ENCODE assay signal across 13 cellular contexts in the genomic region with DNA sequence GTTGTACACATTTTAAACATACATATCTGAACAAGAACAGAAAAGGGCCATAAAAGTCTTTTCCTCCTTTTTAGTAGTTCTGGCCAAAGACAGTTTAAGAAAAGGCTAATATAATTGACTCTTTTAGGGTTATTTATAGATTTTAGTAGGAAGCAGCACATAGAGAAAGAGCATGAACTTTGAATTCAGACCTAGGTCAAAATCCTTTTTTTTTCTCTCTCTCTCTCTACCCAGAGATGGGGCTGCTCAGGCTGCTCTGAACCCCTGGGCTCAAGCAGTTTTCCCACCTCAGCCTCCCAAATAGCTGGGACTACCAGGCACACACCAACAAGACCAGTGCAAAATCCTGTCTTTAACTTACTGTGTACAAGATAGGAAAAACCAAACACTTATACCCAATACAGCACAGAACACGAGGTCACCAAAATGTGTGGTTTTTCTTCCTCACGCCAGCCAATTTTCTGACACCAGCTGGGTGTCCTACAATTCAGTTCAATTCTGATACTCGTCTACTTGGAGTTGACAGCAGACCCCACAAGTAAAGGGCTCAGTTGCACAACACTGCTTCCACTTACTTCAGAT. TPM values are rescaled to one million over a fixed set of nuclear protein-coding genes. Genes with fewer than 3 reads are reported as not detected.
DNase-seq lines count a peak whose midpoint lies in the region; ATAC-seq and TF ChIP-seq lines count a peak whose summit lies in the region.
"Had no signal": no experiment of that assay in that cellular context is flagged by ENCODE, and none has a peak within 500 bp of the region (broad histone marks: within the 10 kb centered on the region; RNA-seq: fewer than 3 reads in every experiment).

No MANE protein-coding gene starts in this region.

- no peak for TF ChIP-seq CTCF in mesothelial cell of epicardium (IDR thresholded peaks at IDR 0.05; ENCODE audit: unreplicated experiment)
- TF ChIP-seq CTCF in esophagus squamous epithelium (IDR thresholded peaks at IDR 0.05): no peak

- whole genome bisulfite sequencing in esophagus squamous epithelium, 2 donors: 79 to 89% methylated on average over 3 of the region's 3 CpGs

- intact Hi-C loops in left cardiac atrium (cut with DNase I): no loop called here
- intact Hi-C loops in esophagus squamous epithelium (cut with DNase I): no loop called here
- intact Hi-C loops in naive thymus-derived CD4-positive, alpha-beta T cell (cut with micrococcal nuclease): no loop called here

- H3K4me1 ChIP-seq in esophagus squamous epithelium: no peaks in the 10 kb centered on the region
- H3K4me1 ChIP-seq in naive thymus-derived CD4-positive, alpha-beta T cell (ENCODE audit: control insufficient read depth in 2 of 2, insufficient read depth in 2 of 2, low read length in 2 of 2): no peaks in the 10 kb centered on the region

- peak overlapping the region; percentile 47 for H3K27ac Mint-ChIP-seq in mesothelial cell of epicardium
- H3K27ac Mint-ChIP-seq in naive thymus-derived CD4-positive, alpha-beta T cell: peak overlapping the region in 2 of 9 donors; percentile 4 to 52
- H3K27ac Mint-ChIP-seq: B cell; CD8-positive, alpha-beta T cell had no signal

- CTCF ChIA-PET in naive thymus-derived CD4-positive, alpha-beta T cell (lab: Charles Lee): no interaction called here

- ATAC-seq in left lobe of liver: peak; percentile 79
- ATAC-seq in left cardiac atrium: no peak
- ATAC-seq in naive thymus-derived CD4-positive, alpha-beta T cell: no peak
- ATAC-seq: CD8-positive, alpha-beta T cell had no signal

- peaks cover 22% of the 10 kb centered on the region for H3K36me3 Mint-ChIP-seq in mesothelial cell of epicardium
- H3K36me3 Mint-ChIP-seq in naive thymus-derived CD4-positive, alpha-beta T cell: peaks cover 4 to 37% (median 24%) of the 10 kb centered on the region in 5 donors

- H3K4me3 Mint-ChIP-seq in mesothelial cell of epicardium: no peak overlapping the region
- H3K4me3 Mint-ChIP-seq in naive thymus-derived CD4-positive, alpha-beta T cell: no peak overlapping the region
- H3K4me3 Mint-ChIP-seq: B cell; CD8-positive, alpha-beta T cell; H9 had no signal

- H3K4me3 ChIP-seq in esophagus squamous epithelium: no peak overlapping the region
- no peak overlapping the region for H3K4me3 ChIP-seq in naive thymus-derived CD4-positive, alpha-beta T cell (ENCODE audit: low read length)
- H3K4me3 ChIP-seq: BLaER1 treated with 17β-estradiol and CSF1 and Interleukin-3, amounts not matched to agents 10 nM and 100 nM had no signal

- peak; percentile 9 for DNase-seq in MV-4-11 (lab: John Stamatoyannopoulos, UW)
- no peak for DNase-seq in left lobe of liver (ENCODE audit: low spot score)
- no peak for DNase-seq in mesothelial cell of epicardium (ENCODE audit: low spot score in 2 of 2, unreplicated experiment in 2 of 2)
- DNase-seq in left cardiac atrium: no peak
- DNase-seq in esophagus squamous epithelium (lab: John Stamatoyannopoulos, UW): no peak
- DNase-seq in naive thymus-derived CD4-positive, alpha-beta T cell: no peak
- DNase-seq: Calu3; CD8-positive, alpha-beta T cell; DMS79 treated with DMSO at 0.1 percent for 48 hours; GF-D8; H9 had no signal

- H3K36me3 ChIP-seq in esophagus squamous epithelium: peaks cover 0 to 65% (median 3%) of the 10 kb centered on the region in 3 donors
- peaks cover 4 to 37% (median 14%) of the 10 kb centered on the region in 3 experiments for H3K36me3 ChIP-seq in naive thymus-derived CD4-positive, alpha-beta T cell (ENCODE audit: control insufficient read depth in 2 of 3, insufficient read depth in 3 of 3, low read length in 3 of 3)

- no peak for TF ChIP-seq POLR2A in esophagus squamous epithelium (IDR thresholded peaks at IDR 0.05)

- H3K27ac ChIP-seq in esophagus squamous epithelium: no peak overlapping the region
- no peak overlapping the region for H3K27ac ChIP-seq in naive thymus-derived CD4-positive, alpha-beta T cell (ENCODE audit: low read depth, low read length)
- H3K27ac ChIP-seq: BLaER1 treated with 17β-estradiol and CSF1 and Interleukin-3, amounts not matched to agents 10 nM and 100 nM had no signal

- no peaks in the 10 kb centered on the region for H3K27me3 ChIP-seq in esophagus squamous epithelium
- H3K27me3 ChIP-seq in naive thymus-derived CD4-positive, alpha-beta T cell (ENCODE audit: control insufficient read depth in 2 of 2, insufficient read depth in 2 of 2, low read length in 2 of 2): no peaks in the 10 kb centered on the region
- H3K27me3 ChIP-seq: BLaER1 treated with 17β-estradiol and CSF1 and Interleukin-3, amounts not matched to agents 10 nM and 100 nM had no signal

- H3K27me3 Mint-ChIP-seq in mesothelial cell of epicardium (ENCODE audit: low read depth): no peaks in the 10 kb centered on the region
- no peaks in the 10 kb centered on the region for H3K27me3 Mint-ChIP-seq in naive thymus-derived CD4-positive, alpha-beta T cell
- H3K27me3 Mint-ChIP-seq: B cell had no signal

- no peaks in the 10 kb centered on the region for H3K4me1 Mint-ChIP-seq in mesothelial cell of epicardium
- H3K4me1 Mint-ChIP-seq in naive thymus-derived CD4-positive, alpha-beta T cell: no peaks in the 10 kb centered on the region
- H3K4me1 Mint-ChIP-seq: B cell had no signal

- POLR2A ChIA-PET in naive thymus-derived CD4-positive, alpha-beta T cell (lab: Charles Lee): no interaction called here

- H3K9me3 ChIP-seq in esophagus squamous epithelium: no peaks in the 10 kb centered on the region
- no peaks in the 10 kb centered on the region for H3K9me3 ChIP-seq in naive thymus-derived CD4-positive, alpha-beta T cell (ENCODE audit: control insufficient read depth in 2 of 3, low read length in 3 of 3)
- H3K9me3 ChIP-seq: BLaER1 treated with 17β-estradiol and CSF1 and Interleukin-3, amounts not matched to agents 10 nM and 100 nM had no signal

- no peaks in the 10 kb centered on the region for H3K9me3 Mint-ChIP-seq in mesothelial cell of epicardium
- no peaks in the 10 kb centered on the region for H3K9me3 Mint-ChIP-seq in naive thymus-derived CD4-positive, alpha-beta T cell
- H3K9me3 Mint-ChIP-seq: CD8-positive, alpha-beta T cell; H9 had no signal

RNA-seq across cellular contexts. Expression of a gene that starts 32.1 kb away (rescaled TPM):
- 19.0 TPM for total RNA-seq in left lobe of liver
- 34.2 to 36.8 TPM (median 34.9 TPM) in 3 replicates for total RNA-seq in mesothelial cell of epicardium
- 10 to 100 TPM; 34.5 to 41.8 TPM for total RNA-seq in left cardiac atrium
- total RNA-seq in esophagus squamous epithelium: 10 to 100 TPM; 15.1 to 27.5 (median 21.3) TPM
- 10 to 100 TPM; 13.3 to 30.1 (median 26.3) TPM for total RNA-seq in naive thymus-derived CD4-positive, alpha-beta T cell
- polyA plus RNA-seq in naive thymus-derived CD4-positive, alpha-beta T cell: 10 to 100 TPM; 23.4 to 26.0 TPM

RNA-seq across cellular contexts. Expression of a gene that starts 32.2 kb away (rescaled TPM):
- total RNA-seq in left lobe of liver (5.2 TPM), mesothelial cell of epicardium (34.9 to 38.6 TPM (median 36.6 TPM) in 3 replicates), left cardiac atrium (10 to 100 TPM in 1 of 2 donors, 1 to 10 TPM in 1; 9.6 to 10.8 TPM), esophagus squamous epithelium (10 to 100 TPM in 1 of 4 donors, 1 to 10 TPM in 3; 7.0 to 14.7 (median 8.6) TPM)
- total RNA-seq in naive thymus-derived CD4-positive, alpha-beta T cell: 10 to 100 TPM; 24.9 to 43.2 (median 34.5) TPM
- polyA plus RNA-seq in naive thymus-derived CD4-positive, alpha-beta T cell: 10 to 100 TPM; 15.0 to 18.9 TPM

RNA-seq across cellular contexts. Expression of a gene that starts 40.8 kb away (rescaled TPM):
- 1.6 TPM for total RNA-seq in left lobe of liver
- total RNA-seq in mesothelial cell of epicardium: 3.7 to 5.2 TPM (median 4.8 TPM) in 3 replicates
- total RNA-seq in left cardiac atrium: 1 to 10 TPM; 1.3 to 1.6 TPM
- 1 to 10 TPM; 1.1 to 3.8 (median 2.8) TPM for total RNA-seq in esophagus squamous epithelium
- 1 to 10 TPM; 2.9 to 5.0 (median 3.1) TPM for total RNA-seq in naive thymus-derived CD4-positive, alpha-beta T cell
- under 1 TPM in 1 of 2 donors, not detected in 1; 0.12 TPM for polyA plus RNA-seq in naive thymus-derived CD4-positive, alpha-beta T cell

RNA-seq across cellular contexts. Expression of a gene that starts 51.3 kb away (rescaled TPM):
- total RNA-seq in left lobe of liver: 1.8 TPM
- 0.71 to 1.2 TPM (median 1.1 TPM) in 3 replicates for total RNA-seq in mesothelial cell of epicardium
- 1 to 10 TPM; 3.2 to 3.3 TPM for total RNA-seq in left cardiac atrium
- 10 to 100 TPM in 2 of 4 donors, 1 to 10 TPM in 2; 5.0 to 11.3 (median 8.7) TPM for total RNA-seq in esophagus squamous epithelium
- total RNA-seq in naive thymus-derived CD4-positive, alpha-beta T cell: 10 to 100 TPM in 1 of 5 experiments, 1 to 10 TPM in 3, under 1 TPM in 1; 0.29 to 12.1 (median 1.2) TPM
- polyA plus RNA-seq in naive thymus-derived CD4-positive, alpha-beta T cell: 1 to 10 TPM; 4.9 to 6.0 TPM
